1 cellular context compared by ENCODE assay signal in genomic region chr1:39656416-39656815, GRCh38.
TF ChIP-seq lines count a peak whose summit lies in the region.

No MANE protein-coding gene starts in this region.

TF ChIP-seq in SK-N-SH treated with all-trans-retinoic acid at 6 μM for 48 hours, 23 proteins besides CTCF, POLR2A, EP300 and RAD21 (continued from another document):
- peak; percentile 86 for TF ChIP-seq TSHZ2 (CRISPR knock-in tag; IDR thresholded peaks at IDR 0.05)
- TF ChIP-seq TCF4 (CRISPR knock-in tag; IDR thresholded peaks at IDR 0.05; ENCODE audit: borderline replicate concordance) = peak; percentile 91
- TF ChIP-seq PPARA (CRISPR knock-in tag; IDR thresholded peaks at IDR 0.05; ENCODE audit: borderline replicate concordance) = no peak
